In the genomic region with DNA sequence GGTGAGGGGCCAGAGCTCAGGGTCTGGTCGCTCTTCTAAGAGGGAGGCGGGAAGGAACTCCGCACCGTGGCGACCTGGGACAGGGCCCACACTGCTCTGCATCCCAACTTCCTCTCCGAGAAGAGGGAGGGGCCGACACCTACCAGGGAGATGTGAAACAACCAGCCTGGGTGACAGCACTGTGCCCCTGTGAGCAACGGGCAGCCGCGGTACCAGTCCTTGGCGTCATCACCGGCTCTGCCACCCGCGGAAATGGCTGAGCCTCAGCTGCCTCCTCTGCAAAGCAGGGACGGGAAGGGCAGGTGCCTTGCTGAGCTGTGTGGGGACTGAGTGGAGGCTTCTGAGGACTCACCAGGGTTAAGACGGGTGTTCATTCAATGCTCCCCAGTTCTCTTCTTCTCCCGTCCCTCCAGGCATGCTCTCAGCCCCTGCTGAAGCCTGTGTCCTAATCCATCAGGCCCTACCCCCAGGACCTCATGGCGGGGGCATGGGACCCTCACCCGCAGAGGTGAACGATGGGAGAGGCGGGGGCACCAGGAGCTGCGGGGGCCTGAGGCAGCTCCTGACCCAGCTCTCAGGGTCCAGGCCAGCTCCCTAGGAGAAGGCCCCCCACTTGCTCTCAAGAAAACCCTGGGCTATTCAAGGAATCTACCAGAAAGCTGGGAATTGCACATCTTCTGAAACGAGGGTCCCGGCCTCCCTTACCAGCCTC, we compare ENCODE assay signal across 8 cellular contexts. TPM values are rescaled to one million over a fixed set of nuclear protein-coding genes. Genes with fewer than 3 reads are reported as not detected.
A peak's percentile ranks its signal among the peaks of the same experiment; 100 is the strongest.
DNase-seq lines count a peak whose midpoint lies in the region; ATAC-seq and TF ChIP-seq lines count a peak whose summit lies in the region.

No MANE protein-coding gene starts in this region.

- TF ChIP-seq EP300 in ovary (IDR thresholded peaks at IDR 0.05): no peak

- peak; percentile 80 for ATAC-seq in GM18909 (IDR thresholded peaks at IDR 0.05; ENCODE audit: poor library complexity, unreplicated experiment)
- ATAC-seq in HG02943 (IDR thresholded peaks at IDR 0.05; ENCODE audit: low read depth, unreplicated experiment): peak; percentile 68
- ATAC-seq in foreskin keratinocyte: peak; percentile 45

- no peaks in the 10 kb centered on the region for H3K36me3 ChIP-seq in ovary

- H3K36me3 Mint-ChIP-seq in T-helper 1 cell treated with Interleukin-12 subunit alpha and Interleukin-12 subunit beta and Interleukin-4 antibody, amounts not matched to agents 30 μg/mL and 1 μg/mL, for 36 hours (ENCODE audit: low read depth): peaks cover 2% of the 10 kb centered on the region
- H3K36me3 Mint-ChIP-seq in progenitor cell of endocrine pancreas (ENCODE audit: insufficient read depth): no peaks in the 10 kb centered on the region

- H3K9me3 ChIP-seq in ovary: no peaks in the 10 kb centered on the region

- H3K27ac Mint-ChIP-seq in T-helper 1 cell treated with Interleukin-12 subunit alpha and Interleukin-12 subunit beta and Interleukin-4 antibody, amounts not matched to agents 30 μg/mL and 1 μg/mL, for 36 hours: peak overlapping the region; percentile 41
- H3K27ac Mint-ChIP-seq in progenitor cell of endocrine pancreas: peak overlapping the region; percentile 84

- no peaks in the 10 kb centered on the region for H3K27me3 Mint-ChIP-seq in T-helper 1 cell treated with Interleukin-12 subunit alpha and Interleukin-12 subunit beta and Interleukin-4 antibody, amounts not matched to agents 30 μg/mL and 1 μg/mL, for 36 hours (ENCODE audit: low read depth)
- no peaks in the 10 kb centered on the region for H3K27me3 Mint-ChIP-seq in progenitor cell of endocrine pancreas

- DNase-seq in foreskin keratinocyte (no peak), progenitor cell of endocrine pancreas (ENCODE audit: low spot score, unreplicated experiment) (no peak), ovary (no peak), SW 1271 (lab: John Stamatoyannopoulos, UW) (no peak), GM19240 (ENCODE audit: insufficient read length, low spot score) (no peak)

- no peak overlapping the region for H3K4me3 ChIP-seq in ovary

- H3K27ac ChIP-seq in foreskin keratinocyte (no peak overlapping the region), ovary (peak overlapping the region in 1 of 2 donors; percentile 20)

- TF ChIP-seq CTCF in foreskin keratinocyte (conservative IDR thresholded peaks at IDR 0.05) (no peak), progenitor cell of endocrine pancreas (IDR thresholded peaks at IDR 0.05; ENCODE audit: unreplicated experiment) (no peak), ovary (IDR thresholded peaks at IDR 0.05) (no peak)

- no peak overlapping the region for H3K4me3 Mint-ChIP-seq in T-helper 1 cell treated with Interleukin-12 subunit alpha and Interleukin-12 subunit beta and Interleukin-4 antibody, amounts not matched to agents 30 μg/mL and 1 μg/mL, for 36 hours
- H3K4me3 Mint-ChIP-seq in progenitor cell of endocrine pancreas (ENCODE audit: low read depth): no peak overlapping the region

- H3K4me1 ChIP-seq in foreskin keratinocyte: peaks cover 10% of the 10 kb centered on the region
- H3K4me1 ChIP-seq in ovary (ENCODE audit: insufficient read depth): peaks cover 37% of the 10 kb centered on the region

- intact Hi-C loops in ovary (cut with DNase I): loop anchor here in 1 of 4 donors (5.0 kb wide), 1 partner anchor 46 kb away; no protein-coding TSS in a partner anchor

- no peaks in the 10 kb centered on the region for H3K9me3 Mint-ChIP-seq in T-helper 1 cell treated with Interleukin-12 subunit alpha and Interleukin-12 subunit beta and Interleukin-4 antibody, amounts not matched to agents 30 μg/mL and 1 μg/mL, for 36 hours
- no peaks in the 10 kb centered on the region for H3K9me3 Mint-ChIP-seq in progenitor cell of endocrine pancreas (ENCODE audit: low read depth)

- H3K4me1 Mint-ChIP-seq in T-helper 1 cell treated with Interleukin-12 subunit alpha and Interleukin-12 subunit beta and Interleukin-4 antibody, amounts not matched to agents 30 μg/mL and 1 μg/mL, for 36 hours (ENCODE audit: low read depth): peaks cover 22% of the 10 kb centered on the region
- peaks cover 33% of the 10 kb centered on the region for H3K4me1 Mint-ChIP-seq in progenitor cell of endocrine pancreas (ENCODE audit: low read depth)

- 49 to 50% (median 50%) methylated on average over 24 of the region's 24 CpGs for WGBS in ovary, 3 donors

- no peaks in the 10 kb centered on the region for H3K27me3 ChIP-seq in foreskin keratinocyte
- no peaks in the 10 kb centered on the region for H3K27me3 ChIP-seq in ovary

- no peak for TF ChIP-seq POLR2A in ovary (IDR thresholded peaks at IDR 0.05)

RNA-seq across cellular contexts. Expression of a gene that starts 9.3 kb away (rescaled TPM):
- total RNA-seq in foreskin keratinocyte (28.6 and 29.1 TPM in 2 replicates), progenitor cell of endocrine pancreas (33.9 and 34.3 TPM in 2 replicates), ovary (10 to 100 TPM; 10.4 to 36.8 (median 27.5) TPM)
- polyA plus RNA-seq in foreskin keratinocyte (32.3 and 32.5 TPM in 2 replicates), ovary (10 to 100 TPM in 1 of 2 donors, 1 to 10 TPM in 1; 3.0 to 20.4 TPM)

RNA-seq across cellular contexts. Expression of a gene that starts 29.3 kb away (rescaled TPM):
- total RNA-seq in foreskin keratinocyte (9.7 and 10.8 TPM in 2 replicates), progenitor cell of endocrine pancreas (132 and 135 TPM in 2 replicates), ovary (10 to 100 TPM; 27.4 to 48.2 (median 38.2) TPM)
- polyA plus RNA-seq in foreskin keratinocyte (18.0 and 19.6 TPM in 2 replicates), ovary (10 to 100 TPM in 1 of 2 donors, 1 to 10 TPM in 1; 7.3 to 25.5 TPM)
